1 cellular context compared by ENCODE assay signal in the genomic region with DNA sequence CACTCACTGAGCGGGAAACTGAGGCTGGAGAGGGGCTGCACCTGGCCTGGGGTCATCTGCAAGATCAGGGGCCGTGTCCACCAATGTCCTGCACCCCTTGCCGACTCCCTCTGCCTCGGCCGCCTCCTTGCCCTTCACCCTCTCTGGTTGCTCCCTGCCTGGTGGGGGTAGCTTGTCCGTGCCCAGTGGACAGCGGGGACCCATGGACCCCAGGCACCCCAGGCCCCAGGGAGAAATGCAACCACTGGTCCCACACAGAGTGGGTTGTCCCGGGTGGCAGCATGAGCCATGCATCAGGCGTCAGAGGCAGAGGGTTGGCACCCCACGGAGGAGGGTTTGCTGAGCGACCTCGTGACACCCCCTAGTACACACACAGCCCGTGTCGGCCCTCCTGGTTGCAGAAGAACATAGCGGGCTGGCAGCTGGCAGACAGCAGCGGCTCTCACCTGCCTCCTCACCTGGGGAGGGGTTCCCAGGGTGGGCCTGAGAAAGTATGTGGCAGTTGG.
TF ChIP-seq lines count a peak whose summit lies in the region.

No MANE protein-coding gene starts in this region.

TF ChIP-seq in H1, 55 proteins besides CTCF, POLR2A, EP300 and RAD21:
- TF ChIP-seq SIN3A (conservative IDR thresholded peaks at IDR 0.05 in 1 of 2, IDR thresholded peaks at IDR 0.05 in 1 of 2; ENCODE audit: low read depth in 1 of 2, low read length in 2 of 2) (no peak), BRCA1 (IDR thresholded peaks at IDR 0.05; ENCODE audit: low read depth, low read length) (no peak), BCL11A (IDR thresholded peaks at IDR 0.05; ENCODE audit: low read depth in 2 of 2, low read length in 2 of 2) (no peak), CHD2 (IDR thresholded peaks at IDR 0.05; ENCODE audit: low read length) (no peak), TAF1 (IDR thresholded peaks at IDR 0.05; ENCODE audit: low read depth, low read length) (no peak), HDAC6 (IDR thresholded peaks at IDR 0.05; ENCODE audit: low read depth, low read length) (no peak), RXRA (IDR thresholded peaks at IDR 0.05; ENCODE audit: insufficient read depth, low read depth, low read length) (no peak), JUN (IDR thresholded peaks at IDR 0.05; ENCODE audit: low read depth, low read length) (no peak), EGR1 (IDR thresholded peaks at IDR 0.05; ENCODE audit: borderline replicate concordance, low read depth, low read length) (no peak), SUZ12 (IDR thresholded peaks at IDR 0.05; ENCODE audit: low read length) (no peak), TCF12 (IDR thresholded peaks at IDR 0.05; ENCODE audit: low read depth, low read length) (no peak), POLR2AphosphoS5 (IDR thresholded peaks at IDR 0.05; ENCODE audit: low read depth, low read length) (no peak), CEBPB (IDR thresholded peaks at IDR 0.05; ENCODE audit: low read depth, low read length) (no peak), SP2 (IDR thresholded peaks at IDR 0.05; ENCODE audit: low read length) (no peak), YY1 (IDR thresholded peaks at IDR 0.05; ENCODE audit: low read depth, low read length) (no peak), TAF7 (optimal IDR thresholded peaks at IDR 0.05; ENCODE audit: borderline replicate concordance, low read depth, low read length) (no peak), NANOG (IDR thresholded peaks at IDR 0.05; ENCODE audit: insufficient read depth, low read depth, low read length, poor library complexity, severe bottlenecking) (no peak), EZH2 (IDR thresholded peaks at IDR 0.05; ENCODE audit: low read depth, low read length, severe bottlenecking) (no peak)
- TF ChIP-seq, protein P1, sequence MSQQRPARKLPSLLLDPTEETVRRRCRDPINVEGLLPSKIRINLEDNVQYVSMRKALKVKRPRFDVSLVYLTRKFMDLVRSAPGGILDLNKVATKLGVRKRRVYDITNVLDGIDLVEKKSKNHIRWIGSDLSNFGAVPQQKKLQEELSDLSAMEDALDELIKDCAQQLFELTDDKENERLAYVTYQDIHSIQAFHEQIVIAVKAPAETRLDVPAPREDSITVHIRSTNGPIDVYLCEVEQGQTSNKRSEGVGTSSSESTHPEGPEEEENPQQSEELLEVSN (IDR thresholded peaks at IDR 0.05), result no peak
- TF ChIP-seq, protein P2, sequence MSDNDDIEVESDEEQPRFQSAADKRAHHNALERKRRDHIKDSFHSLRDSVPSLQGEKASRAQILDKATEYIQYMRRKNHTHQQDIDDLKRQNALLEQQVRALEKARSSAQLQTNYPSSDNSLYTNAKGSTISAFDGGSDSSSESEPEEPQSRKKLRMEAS (IDR thresholded peaks at IDR 0.05), result no peak
